Comparison of ENCODE assay signal across 4 cellular contexts in the genomic region with DNA sequence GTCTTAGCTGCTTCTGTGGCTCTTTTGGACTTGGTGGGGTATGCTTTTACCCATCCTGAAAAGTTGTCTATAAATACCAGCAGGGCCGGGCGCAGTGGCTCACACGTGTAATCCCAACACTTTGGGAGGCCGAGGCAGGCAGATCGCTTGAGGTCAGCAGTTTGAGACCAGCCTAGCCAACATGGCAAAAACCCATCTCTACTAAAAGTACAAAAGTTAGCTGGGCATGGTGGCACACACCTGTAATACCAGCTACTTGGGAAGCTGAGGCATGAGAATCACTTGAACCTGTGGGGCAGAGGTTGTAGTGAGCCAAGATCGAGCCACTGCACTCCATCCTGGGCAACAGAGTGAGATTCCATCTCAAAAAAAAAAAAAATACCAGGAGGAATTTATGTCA.
DNase-seq lines count a peak whose midpoint lies in the region; ATAC-seq and TF ChIP-seq lines count a peak whose summit lies in the region.
"Not testable (repeated sequence)": the region's sequence is repeated elsewhere in the genome, so short reads cannot be mapped to it uniquely, and the experiment has no call there.

No MANE protein-coding gene starts in this region.

- H3K4me1 ChIP-seq in RWPE2 (ENCODE audit: insufficient read depth, poor library complexity, severe bottlenecking) = peaks cover 22% of the 10 kb centered on the region
- peaks cover 15% of the 10 kb centered on the region for H3K4me1 ChIP-seq in stomach smooth muscle (ENCODE audit: control insufficient read depth, insufficient read depth, low read length)

- H3K4me3 Mint-ChIP-seq in nephron = not testable (repeated sequence)

- H3K36me3 ChIP-seq in RWPE2 (ENCODE audit: low read depth); stomach smooth muscle (ENCODE audit: control insufficient read depth in 2 of 2, insufficient read depth in 2 of 2, low read length in 2 of 2): not testable (repeated sequence)

- ATAC-seq in RWPE2 (ENCODE audit: low read depth) = not testable (repeated sequence)

- not testable (repeated sequence) for TF ChIP-seq CTCF in RWPE2 (IDR thresholded peaks at IDR 0.05; ENCODE audit: poor library complexity, severe bottlenecking); nephron (IDR thresholded peaks at IDR 0.05; ENCODE audit: unreplicated experiment in 3 of 3)

- not testable (repeated sequence) for H3K27me3 ChIP-seq in RWPE2 (ENCODE audit: insufficient read depth, poor library complexity, severe bottlenecking); stomach smooth muscle (ENCODE audit: control insufficient read depth in 1 of 2, insufficient read depth in 2 of 2, low read length in 2 of 2)

- H3K27ac Mint-ChIP-seq in nephron = peak overlapping the region in 2 of 3 experiments; percentile 47 to 49

- not testable (repeated sequence) for H3K4me3 ChIP-seq in RWPE2 (ENCODE audit: severe bottlenecking); stomach smooth muscle (ENCODE audit: low read length in 2 of 2)

- H3K27ac ChIP-seq in RWPE2 (ENCODE audit: poor library complexity, severe bottlenecking) (peak overlapping the region; percentile 72), stomach smooth muscle (ENCODE audit: low read length) (peak overlapping the region; percentile 55)

- not testable (repeated sequence) for H3K9me3 Mint-ChIP-seq in nephron

- not testable (repeated sequence) for H3K9ac ChIP-seq in stomach smooth muscle (ENCODE audit: low read length in 2 of 2)

- H3K9me3 ChIP-seq in RWPE2 (ENCODE audit: severe bottlenecking); stomach smooth muscle (ENCODE audit: control insufficient read depth in 2 of 2, low read length in 2 of 2): not testable (repeated sequence)

- H3K4me1 Mint-ChIP-seq in nephron = peaks cover 33% of the 10 kb centered on the region

- H3K27me3 Mint-ChIP-seq in nephron (ENCODE audit: low read depth) = not testable (repeated sequence)

- H3K36me3 Mint-ChIP-seq in nephron (ENCODE audit: low read depth) = not testable (repeated sequence)

- not testable (repeated sequence) for DNase-seq in RWPE2 (ENCODE audit: low spot score)
- peak; percentile 41 for DNase-seq in activated effector memory CD4-positive, alpha-beta T cell treated with anti-CD3 and anti-CD28 coated beads, Interleukin-2, amount 50 U/mL, for 16 hours
